In the genomic region with DNA sequence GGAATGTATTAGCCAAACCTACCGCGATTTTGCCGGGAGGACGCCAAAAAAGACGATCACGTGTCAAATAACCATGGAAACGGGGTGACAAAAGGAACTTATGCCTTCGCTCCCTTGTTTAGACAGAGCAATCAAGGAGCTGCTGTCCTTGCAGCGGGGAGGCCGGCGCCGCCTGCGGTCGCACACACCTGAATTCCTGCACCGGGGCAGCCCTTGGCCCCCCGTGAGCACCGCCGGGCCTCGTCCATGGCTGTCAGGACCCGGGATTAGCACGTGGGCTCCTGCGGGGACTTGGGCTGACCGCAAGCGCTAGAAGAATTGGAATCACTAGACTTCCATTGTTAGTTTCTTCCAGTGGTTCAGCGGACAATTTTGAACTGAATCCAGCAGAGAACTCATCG, we compare ENCODE assay signal across 12 cellular contexts.
A peak's percentile ranks its signal among the peaks of the same experiment; 100 is the strongest.
DNase-seq lines count a peak whose midpoint lies in the region; ATAC-seq and TF ChIP-seq lines count a peak whose summit lies in the region.
"Had no signal": no experiment of that assay in that cellular context is flagged by ENCODE, and none has a peak within 500 bp of the region (broad histone marks: within the 10 kb centered on the region; RNA-seq: fewer than 3 reads in every experiment).

No MANE protein-coding gene starts in this region.

- H3K36me3 ChIP-seq in hepatocyte (replicated peaks; ENCODE audit: insufficient read depth, low read depth): no peaks in the 10 kb centered on the region
- H3K36me3 ChIP-seq: SJSA1 had no signal

- no peaks in the 10 kb centered on the region for H3K27me3 ChIP-seq in hepatocyte
- peaks cover 7% of the 10 kb centered on the region for H3K27me3 ChIP-seq in CD4-positive, alpha-beta T cell (ENCODE audit: control insufficient read depth, insufficient read depth, low read length)
- H3K27me3 ChIP-seq: SJSA1 had no signal

- H3K4me3 Mint-ChIP-seq in CD4-positive, alpha-beta T cell: no peak overlapping the region

- H2AFZ ChIP-seq in hepatocyte: peak overlapping the region; percentile 67

- no peak overlapping the region for H3K27ac ChIP-seq in hepatocyte
- H3K27ac ChIP-seq in CD4-positive, alpha-beta T cell (ENCODE audit: low read depth, low read length): no peak overlapping the region
- H3K27ac ChIP-seq: SJSA1 had no signal

- DNase-seq in AG20443 (ENCODE audit: low spot score) (peak; percentile 49), astrocyte of the spinal cord (ENCODE audit: low read depth, low spot score) (peak; percentile 22), hepatocyte (ENCODE audit: low spot score) (no peak), occipital lobe (lab: John Stamatoyannopoulos, UW) (peak; percentile 7), GM13976 (ENCODE audit: low spot score) (no peak), SKM-1 (lab: John Stamatoyannopoulos, UW; ENCODE audit: unreplicated experiment) (no peak)
- no peak for DNase-seq in CD4-positive, alpha-beta T cell
- DNase-seq: ACHN, GDM1, NCI-H2227 treated with DMSO at 0.1 percent for 48 hours had no signal

- in situ Hi-C loops in astrocyte of the spinal cord (cut with HindIII; ENCODE audit: low sequenced_read_pairs) (no loop called here), GM13976 (cut with MboI; ENCODE audit: low sequenced_read_pairs, unreplicated experiment) (loop anchor here (25.0 kb wide), 1 partner anchor 432 kb away; no protein-coding TSS in a partner anchor)

- 38% methylated on average over 26 of the region's 26 CpGs for WGBS in hepatocyte (ENCODE audit: low lambda C conversion rate, missing lambda C conversion rate)

- no peaks in the 10 kb centered on the region for H3K36me3 Mint-ChIP-seq in CD4-positive, alpha-beta T cell (ENCODE audit: low read depth)

- H3K4me2 ChIP-seq in hepatocyte: peak overlapping the region; percentile 75

- CTCF ChIA-PET in CD4-positive, alpha-beta T cell (lab: Charles Lee): no interaction called here

- ATAC-seq in CD4-positive, alpha-beta T cell (ENCODE audit: poor library complexity): no peak
- ATAC-seq in HG03095 (IDR thresholded peaks at IDR 0.05; ENCODE audit: unreplicated experiment): no peak

- H3K4me3 ChIP-seq in astrocyte of the spinal cord (ENCODE audit: low read depth, low read length) (no peak overlapping the region), hepatocyte (no peak overlapping the region)
- H3K4me3 ChIP-seq: SJSA1 had no signal

- no peaks in the 10 kb centered on the region for H3K79me2 ChIP-seq in hepatocyte

- H3K9me3 Mint-ChIP-seq in CD4-positive, alpha-beta T cell: no peaks in the 10 kb centered on the region

- intact Hi-C loops in CD4-positive, alpha-beta T cell (cut with DNase I, micrococcal nuclease): loop anchor here (5.0 to 10.0 kb wide), 3 partner anchors 82 to 943 kb away; no protein-coding TSS in a partner anchor

- TF ChIP-seq CTCF in astrocyte of the spinal cord (IDR thresholded peaks at IDR 0.05; ENCODE audit: low read depth, low read length) (no peak), hepatocyte (IDR thresholded peaks at IDR 0.05; ENCODE audit: poor library complexity) (no peak), GM13976 (IDR thresholded peaks at IDR 0.05; ENCODE audit: borderline replicate concordance, control extremely low read depth, extremely low read depth, insufficient read depth, missing control alignments) (no peak)
- no peak for TF ChIP-seq CTCF in CD4-positive, alpha-beta T cell (IDR thresholded peaks at IDR 0.05)

- H3K4me1 Mint-ChIP-seq in CD4-positive, alpha-beta T cell (ENCODE audit: low read depth): peaks cover 18% of the 10 kb centered on the region

- H3K4me1 ChIP-seq in hepatocyte (ENCODE audit: insufficient read depth): peaks cover 3% of the 10 kb centered on the region

- H3K27me3 Mint-ChIP-seq in CD4-positive, alpha-beta T cell: peaks cover 4% of the 10 kb centered on the region

- POLR2A ChIA-PET in CD4-positive, alpha-beta T cell (lab: Charles Lee): no interaction called here

- no peak overlapping the region for H3K27ac Mint-ChIP-seq in CD4-positive, alpha-beta T cell

- no peaks in the 10 kb centered on the region for H3K9me3 ChIP-seq in hepatocyte (ENCODE audit: low read depth)
- no peaks in the 10 kb centered on the region for H3K9me3 ChIP-seq in CD4-positive, alpha-beta T cell (ENCODE audit: control insufficient read depth, low read length)
- H3K9me3 ChIP-seq: SJSA1 had no signal

- H4K20me1 ChIP-seq in hepatocyte (ENCODE audit: insufficient read depth, poor library complexity, severe bottlenecking): no peaks in the 10 kb centered on the region

- no peaks in the 10 kb centered on the region for H3K9me2 ChIP-seq in hepatocyte (replicated peaks; ENCODE audit: insufficient read depth)

Comparison
In these comparisons a context has a peak if more than half of its experiments do, and no peak if none do; other contexts are left out.
1. DNase-seq: peak in AG20443 (single experiment), astrocyte of the spinal cord (single experiment) and occipital lobe (single experiment); none in hepatocyte (single experiment), CD4-positive, alpha-beta T cell (0 of 10), GM13976 (single experiment) and SKM-1 (single experiment).